ENCODE assay signal across 9 cellular contexts in the genomic region with DNA sequence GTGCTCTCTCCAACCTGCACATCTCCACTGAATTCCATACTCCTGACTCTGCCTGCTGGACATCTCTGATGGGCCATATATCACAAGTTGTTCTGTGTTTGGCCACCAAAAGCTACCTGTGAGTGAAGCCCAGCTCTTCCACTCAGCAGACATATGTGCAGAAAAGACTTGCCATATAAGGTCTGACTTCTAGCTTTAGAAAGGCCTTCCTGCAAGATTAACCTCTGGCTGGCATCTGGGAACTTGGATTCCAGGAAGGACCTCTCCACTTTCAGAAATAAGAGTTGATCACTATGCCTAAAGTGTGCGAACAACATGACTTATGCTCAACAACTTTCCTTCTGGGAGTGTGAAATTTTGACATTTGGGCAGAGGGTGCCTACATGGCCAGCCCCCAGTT.
"Had no signal": no experiment of that assay in that cellular context is flagged by ENCODE, and none has a peak within 500 bp of the region (broad histone marks: within the 10 kb centered on the region; RNA-seq: fewer than 3 reads in every experiment).

No MANE protein-coding gene starts in this region.

- H3K4me3 ChIP-seq: GM23248, HAP-1 had no signal

- H3K9me3 ChIP-seq: HAP-1 had no signal

- H2AFZ ChIP-seq: GM23248 had no signal

- FAIRE-seq: HTR-8/SVneo had no signal

- H3K9ac ChIP-seq: GM23248 had no signal

- DNase-seq: GM23248, GOT3, H7, HFFc6, KBM-7 had no signal

- H3K36me3 ChIP-seq: HAP-1 had no signal

- ATAC-seq: HCT116 had no signal

- H3K27ac ChIP-seq: GM23248, HL-60 had no signal
